ENCODE assay signal across 19 cellular contexts in the genomic region with DNA sequence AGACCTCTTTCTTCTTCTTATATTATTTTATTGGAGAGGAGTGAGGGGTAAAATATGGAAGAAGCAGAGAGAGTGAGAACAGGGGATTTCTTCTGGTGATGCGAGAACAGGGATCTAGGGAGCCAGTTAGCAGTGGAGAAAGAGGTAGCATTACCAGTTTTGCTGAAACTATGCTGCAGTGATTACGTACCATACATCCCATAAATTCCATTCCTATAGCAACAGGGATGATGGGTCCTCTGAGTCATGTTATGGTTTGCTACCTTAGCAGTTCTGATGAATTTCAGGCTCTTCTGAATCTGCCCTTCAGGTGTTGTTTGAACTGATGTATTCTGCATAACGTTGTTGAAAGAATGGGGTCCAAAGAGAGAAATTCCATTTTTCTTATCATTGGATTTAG.
"Had no signal": no experiment of that assay in that cellular context is flagged by ENCODE, and none has a peak within 500 bp of the region (broad histone marks: within the 10 kb centered on the region; RNA-seq: fewer than 3 reads in every experiment).

No MANE protein-coding gene starts in this region.

- H3K27me3 ChIP-seq: left lung, sigmoid colon, testis, upper lobe of left lung had no signal

- H3K9me3 ChIP-seq: left lung, sigmoid colon, testis, upper lobe of left lung had no signal

- H3K4me3 ChIP-seq: coronary artery, left lung, lung, sigmoid colon, testis, upper lobe of left lung had no signal

- H3K36me3 ChIP-seq: left lung, sigmoid colon, upper lobe of left lung had no signal

- H3K27ac ChIP-seq: coronary artery, left lung, sigmoid colon, testis, upper lobe of left lung had no signal

- ATAC-seq: left lung, natural killer cell had no signal

- DNase-seq: activated B cell treated with CpG ODN at 0.5 μM for 24 hours; activated CD4-positive, alpha-beta T cell treated with anti-CD3 and anti-CD28 coated beads for 4 hours; activated CD4-positive, alpha-beta T cell treated with anti-CD3 and anti-CD28 coated beads, Interleukin-2, amount 50 U/mL, for 48 hours; activated naive CD4-positive, alpha-beta T cell treated with anti-CD3 and anti-CD28 coated beads for 36 hours; activated T-cell treated with anti-CD3 and anti-CD28 coated beads, Interleukin-2, amount 50 U/mL, for 48 hours; amygdala; cerebellar nuclear complex; endodermal cell; kidney; left lung; natural killer cell; sigmoid colon; stimulated activated CD4-positive, alpha-beta T cell treated with anti-CD3 and anti-CD28 coated beads, Interleukin-2, amount 100 ng/mL, for 48 hours; stimulated activated naive CD4-positive, alpha-beta T cell; T-helper 9 cell; testis; upper lobe of left lung had no signal

- H3K4me1 ChIP-seq: left lung, sigmoid colon, testis, upper lobe of left lung had no signal
